10 cellular contexts compared by ENCODE assay signal in the genomic region with DNA sequence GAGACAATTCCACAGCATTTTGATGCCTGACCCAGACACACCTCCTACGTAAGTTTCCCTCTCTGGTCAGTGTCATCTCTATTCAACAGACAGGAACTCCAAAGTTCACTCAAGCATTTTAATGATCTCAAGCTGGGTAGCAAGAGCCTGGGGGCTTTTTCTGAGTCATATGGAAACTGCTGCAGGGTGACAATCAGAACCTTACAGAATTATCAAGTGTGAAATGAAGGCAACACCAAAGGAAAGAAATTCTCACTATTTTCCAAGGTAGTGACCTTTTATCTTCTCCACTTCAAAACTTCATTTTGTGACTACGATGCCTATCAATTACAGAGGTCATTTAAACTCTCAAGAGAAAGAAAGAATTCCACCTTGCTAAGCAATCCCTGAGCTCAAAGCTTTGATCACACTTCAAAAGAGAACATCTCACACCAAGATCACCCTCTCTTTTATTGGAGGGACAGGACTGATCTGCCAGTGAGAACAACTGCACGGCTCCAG.
DNase-seq lines count a peak whose midpoint lies in the region; ATAC-seq and TF ChIP-seq lines count a peak whose summit lies in the region.
"Had no signal": no experiment of that assay in that cellular context is flagged by ENCODE, and none has a peak within 500 bp of the region (broad histone marks: within the 10 kb centered on the region; RNA-seq: fewer than 3 reads in every experiment).

No MANE protein-coding gene starts in this region.

- no peak for DNase-seq in activated CD4-positive, CD25-positive, alpha-beta regulatory T cell (lab: John Stamatoyannopoulos, UW)
- peak; percentile 13 for DNase-seq in NCI-H146 treated with DMSO at 0.1 percent for 48 hours (lab: John Stamatoyannopoulos, UW; ENCODE audit: unreplicated experiment)
- DNase-seq in retina: peak; percentile 57
- DNase-seq in AML-193 (lab: John Stamatoyannopoulos, UW): no peak
- no peak for DNase-seq in head of caudate nucleus
- DNase-seq: activated naive CD8-positive, alpha-beta T cell treated with anti-CD3 and anti-CD28 coated beads, Interleukin-2, amount 10 ng/mL, durations not matched to agents 7 days and 5 days; Peyer's patch had no signal

- no peak overlapping the region for H3K4me3 ChIP-seq in gastroesophageal sphincter
- H3K4me3 ChIP-seq: Peyer's patch had no signal

- H3K9me3 ChIP-seq in gastroesophageal sphincter: no peaks in the 10 kb centered on the region
- H3K9me3 ChIP-seq: Peyer's patch had no signal

- no peak overlapping the region for H3K27ac ChIP-seq in gastroesophageal sphincter
- H3K27ac ChIP-seq: Peyer's patch had no signal

- peak; percentile 56 to 71 for ATAC-seq in activated CD4-positive, CD25-positive, alpha-beta regulatory T cell treated with anti-CD3 and anti-CD28 coated beads, Interleukin-2, amount 50 U/mL, for 24 hours
- ATAC-seq in HG02642 (IDR thresholded peaks at IDR 0.05; ENCODE audit: poor library complexity, unreplicated experiment) (peak; percentile 93), gastroesophageal sphincter (no peak)

- TF ChIP-seq POLR2A in gastroesophageal sphincter (IDR thresholded peaks at IDR 0.05): no peak

- no peak for TF ChIP-seq EP300 in gastroesophageal sphincter (IDR thresholded peaks at IDR 0.05)

- 75 to 77% methylated on average over 3 of the region's 3 CpGs for WGBS in gastroesophageal sphincter (ENCODE audit: low coverage in 1 of 2), 2 donors

- no peaks in the 10 kb centered on the region for H3K4me1 ChIP-seq in gastroesophageal sphincter
- H3K4me1 ChIP-seq: Peyer's patch had no signal

- intact Hi-C loops in head of caudate nucleus (cut with DNase I): no loop called here

- H3K27me3 ChIP-seq in gastroesophageal sphincter: no peaks in the 10 kb centered on the region
- H3K27me3 ChIP-seq: Peyer's patch had no signal

- TF ChIP-seq CTCF in gastroesophageal sphincter (IDR thresholded peaks at IDR 0.05): no peak

- no peaks in the 10 kb centered on the region for H3K36me3 ChIP-seq in gastroesophageal sphincter
- H3K36me3 ChIP-seq: Peyer's patch had no signal

Comparison
In these comparisons a context has a peak if more than half of its experiments do, and no peak if none do; other contexts are left out.
1. DNase-seq: peak in NCI-H146 treated with DMSO at 0.1 percent for 48 hours (single experiment) and retina (single experiment); none in activated CD4-positive, CD25-positive, alpha-beta regulatory T cell (0 of 4), AML-193 (0 of 2) and head of caudate nucleus (0 of 42).